ENCODE assay signal across 9 cellular contexts in the genomic region with DNA sequence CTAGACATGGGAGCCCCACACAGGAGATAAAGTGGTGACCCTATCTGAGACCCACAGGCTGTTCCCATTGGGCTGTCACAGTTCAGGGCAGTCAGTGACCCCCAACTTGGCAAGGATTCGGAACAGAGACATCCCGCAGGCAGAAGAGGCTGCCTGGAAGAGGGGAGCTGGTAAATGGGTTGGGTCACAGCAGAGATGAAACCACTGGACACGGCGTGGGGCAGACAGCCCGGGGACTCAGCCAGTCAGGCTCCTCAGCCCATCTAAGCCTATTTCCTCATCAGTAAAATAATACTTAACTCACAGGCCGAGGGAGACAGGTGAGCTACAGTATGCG. TPM values are rescaled to one million over a fixed set of nuclear protein-coding genes. Genes with fewer than 3 reads are reported as not detected.
DNase-seq lines count a peak whose midpoint lies in the region; ATAC-seq and TF ChIP-seq lines count a peak whose summit lies in the region.
"Had no signal": no experiment of that assay in that cellular context is flagged by ENCODE, and none has a peak within 500 bp of the region (broad histone marks: within the 10 kb centered on the region; RNA-seq: fewer than 3 reads in every experiment).

No MANE protein-coding gene starts in this region.

- TF ChIP-seq POLR2A in gastroesophageal sphincter (IDR thresholded peaks at IDR 0.05), result no peak

- DNase-seq in GM12865 (ENCODE audit: low read depth), result no peak
- no peak for DNase-seq in effector memory CD8-positive, alpha-beta T cell
- DNase-seq in osteoblast (ENCODE audit: insufficient read length, low spot score, missing footprints), result peak; percentile 64
- DNase-seq in NCI-H2107 (lab: John Stamatoyannopoulos, UW), result no peak
- no peak for DNase-seq in GDM1 (lab: John Stamatoyannopoulos, UW)
- DNase-seq: stimulated activated CD4-positive, alpha-beta T cell treated with anti-CD3 and anti-CD28 coated beads, Interleukin-2, amount 100 ng/mL, for 48 hours had no signal

- H3K9me3 ChIP-seq in OCI-LY1 (ENCODE audit: low read length) (no peaks in the 10 kb centered on the region), osteoblast (ENCODE audit: low read depth, low read length) (no peaks in the 10 kb centered on the region), gastroesophageal sphincter (no peaks in the 10 kb centered on the region)

- H3K27me3 Mint-ChIP-seq in effector memory CD8-positive, alpha-beta T cell, result no peaks in the 10 kb centered on the region

- no peak for ATAC-seq in effector memory CD8-positive, alpha-beta T cell (replicated peaks)
- no peak for ATAC-seq in gastroesophageal sphincter
- no peak for ATAC-seq in GM21717 (IDR thresholded peaks at IDR 0.05; ENCODE audit: unreplicated experiment)

- H3K4me1 ChIP-seq in OCI-LY1 (ENCODE audit: insufficient read depth, low read length, severe bottlenecking), result peaks cover 43% of the 10 kb centered on the region
- H3K4me1 ChIP-seq in osteoblast (ENCODE audit: insufficient read depth, low read length), result peaks cover 19% of the 10 kb centered on the region
- peaks cover 0 to 37% (median 13%) of the 10 kb centered on the region in 3 donors for H3K4me1 ChIP-seq in gastroesophageal sphincter

- TF ChIP-seq CTCF in GM12865 (IDR thresholded peaks at IDR 0.05; ENCODE audit: insufficient read depth, low read depth, low read length, missing control alignments), result no peak
- no peak for TF ChIP-seq CTCF in OCI-LY1 (IDR thresholded peaks at IDR 0.05; ENCODE audit: low read length)
- TF ChIP-seq CTCF in osteoblast (IDR thresholded peaks at IDR 0.05; ENCODE audit: extremely low read depth, low read depth, low read length), result no peak
- no peak for TF ChIP-seq CTCF in gastroesophageal sphincter (IDR thresholded peaks at IDR 0.05)

- H3K79me2 ChIP-seq in OCI-LY1 (ENCODE audit: insufficient read depth, low read length) (peaks cover 53% of the 10 kb centered on the region), osteoblast (ENCODE audit: insufficient read depth, low read length) (peaks cover 62% of the 10 kb centered on the region)

- H4K20me1 ChIP-seq in OCI-LY1 (ENCODE audit: insufficient read depth, low read length) (no peaks in the 10 kb centered on the region), osteoblast (ENCODE audit: insufficient read depth, low read length) (peaks cover 10% of the 10 kb centered on the region)

- no peaks in the 10 kb centered on the region for H3F3A ChIP-seq in OCI-LY1 (ENCODE audit: insufficient read depth, low read length)

- peak overlapping the region; percentile 87 to 94 for H3K4me3 Mint-ChIP-seq in effector memory CD8-positive, alpha-beta T cell

- no peak for TF ChIP-seq EP300 in gastroesophageal sphincter (IDR thresholded peaks at IDR 0.05)

- 92% methylated on average over 2 of the region's 7 CpGs; no CpG with 5 or more reads in 1 of the 2 donors for WGBS in gastroesophageal sphincter (ENCODE audit: low coverage in 1 of 2), 2 donors

- H3K27ac ChIP-seq in OCI-LY1 (ENCODE audit: low read depth, low read length, poor library complexity, severe bottlenecking) (peak overlapping the region; percentile 52), osteoblast (ENCODE audit: low read depth, low read length) (no peak overlapping the region), gastroesophageal sphincter (no peak overlapping the region)

- H3K9me2 ChIP-seq in OCI-LY1 (ENCODE audit: low read depth, low read length), result no peaks in the 10 kb centered on the region

- H3K27me3 ChIP-seq in OCI-LY1 (ENCODE audit: insufficient read depth, low read length) (no peaks in the 10 kb centered on the region), osteoblast (ENCODE audit: insufficient read depth, low read length) (no peaks in the 10 kb centered on the region), gastroesophageal sphincter (no peaks in the 10 kb centered on the region)

- H3K4me3 ChIP-seq in GM12865 (ENCODE audit: low read depth, low read length) (peak overlapping the region; percentile 77), OCI-LY1 (ENCODE audit: low read depth, low read length, poor library complexity, severe bottlenecking) (peak overlapping the region; percentile 77), osteoblast (ENCODE audit: insufficient read depth, low read length) (peak overlapping the region; percentile 80), gastroesophageal sphincter (peak overlapping the region in 1 of 2 donors; percentile 75)

- H3K9ac ChIP-seq in OCI-LY1 (ENCODE audit: low read length), result peak overlapping the region; percentile 83

- peaks cover 6% of the 10 kb centered on the region for H3K36me3 Mint-ChIP-seq in effector memory CD8-positive, alpha-beta T cell (ENCODE audit: insufficient read depth)

- H2AFZ ChIP-seq in OCI-LY1 (ENCODE audit: low read length), result no peak overlapping the region
- no peak overlapping the region for H2AFZ ChIP-seq in osteoblast (ENCODE audit: low read length)

- H3K9me3 Mint-ChIP-seq in effector memory CD8-positive, alpha-beta T cell, result no peaks in the 10 kb centered on the region

- peak overlapping the region; percentile 73 for H3K4me2 ChIP-seq in OCI-LY1 (ENCODE audit: low read length)
- H3K4me2 ChIP-seq in osteoblast (ENCODE audit: insufficient read depth, low read length), result peak overlapping the region; percentile 96

- peaks cover 23 to 28% of the 10 kb centered on the region in 2 donors for H3K4me1 Mint-ChIP-seq in effector memory CD8-positive, alpha-beta T cell (ENCODE audit: low read depth in 2 of 2)

- peak overlapping the region in 1 of 2 donors; percentile 91 for H3K27ac Mint-ChIP-seq in effector memory CD8-positive, alpha-beta T cell

- H3K36me3 ChIP-seq in OCI-LY1 (ENCODE audit: insufficient read depth, low read length), result peaks cover 9% of the 10 kb centered on the region; the same call in 1 of the 2 replicates
- H3K36me3 ChIP-seq in osteoblast (ENCODE audit: insufficient read depth, low read length), result no peaks in the 10 kb centered on the region
- H3K36me3 ChIP-seq in gastroesophageal sphincter, result no peaks in the 10 kb centered on the region

RNA-seq across cellular contexts. Expression of a gene that starts 1.8 kb away (rescaled TPM):
- total RNA-seq in osteoblast (15.2 and 20.3 TPM in 2 replicates), gastroesophageal sphincter (10 to 100 TPM in 3 of 4 donors, 1 to 10 TPM in 1; 6.1 to 14.9 (median 13.3) TPM)

RNA-seq across cellular contexts. Expression of a gene that starts 22.6 kb away (rescaled TPM):
- total RNA-seq in osteoblast (1.2 and 2.2 TPM in 2 replicates), gastroesophageal sphincter (10 to 100 TPM; 16.8 to 77.8 (median 48.9) TPM)

RNA-seq across cellular contexts. Expression of a gene that starts 49.8 kb away (rescaled TPM):
- total RNA-seq in osteoblast, result 35.5 and 41.5 TPM in 2 replicates
- total RNA-seq in gastroesophageal sphincter, result 10 to 100 TPM; 64.8 to 71.7 (median 67.5) TPM
